Comparison of ENCODE assay signal across 17 cellular contexts in genomic region chr17:27496971-27497370, GRCh38. TPM values are rescaled to one million over a fixed set of nuclear protein-coding genes. Genes with fewer than 3 reads are reported as not detected.
DNase-seq lines count a peak whose midpoint lies in the region; ATAC-seq, FAIRE-seq and TF ChIP-seq lines count a peak whose summit lies in the region.
"Had no signal": no experiment of that assay in that cellular context is flagged by ENCODE, and none has a peak within 500 bp of the region (broad histone marks: within the 10 kb centered on the region; RNA-seq: fewer than 3 reads in every experiment).

No MANE protein-coding gene starts in this region.

- intact Hi-C loops in HepG2 (cut with micrococcal nuclease; ENCODE audit: unreplicated experiment) (no loop called here), right lobe of liver (cut with DNase I) (loop anchor here in 1 of 2 donors (10.0 kb wide), 1 partner anchor 262 kb away; no protein-coding TSS in a partner anchor), PC-3 (cut with micrococcal nuclease) (no loop called here)

- 0 out of 5 replicates have a peak, but pooled peaks cover 0 to 2% of the 10 kb centered on the region in 2 experiments for H3K36me3 ChIP-seq in HepG2 (replicated peaks in 1 of 2; ENCODE audit: control insufficient read depth in 1 of 2, insufficient read depth in 2 of 2, low read length in 2 of 2)
- no peaks in the 10 kb centered on the region for H3K36me3 ChIP-seq in right lobe of liver
- H3K36me3 ChIP-seq in endocrine pancreas (ENCODE audit: control insufficient read depth, insufficient read depth, low read length): no peaks in the 10 kb centered on the region
- no peaks in the 10 kb centered on the region for H3K36me3 ChIP-seq in mucosa of stomach (ENCODE audit: control insufficient read depth, insufficient read depth, low read length)
- no peaks in the 10 kb centered on the region for H3K36me3 ChIP-seq in PC-3 (ENCODE audit: low read depth, low read length)

- in situ Hi-C loops in HepG2 (cut with HindIII; ENCODE audit: extremely low pct_ligation_motif_present, low pct_unique_long_range_greater_than_20kb): loop anchor here (5.0 to 25.0 kb wide), 2 partner anchors 60 to 390 kb away; partner anchors contain the start of gene LYRM9

- H3K4me3 ChIP-seq in HepG2 (replicated peaks in 1 of 3; ENCODE audit: insufficient read depth in 1 of 3, low read depth in 2 of 3, low read length in 3 of 3) (peak overlapping the region; percentile 44 to 69 (median 53)), right lobe of liver (no peak overlapping the region), endocrine pancreas (ENCODE audit: control insufficient read depth, insufficient read depth, low read length) (peak overlapping the region; percentile 58), mucosa of stomach (ENCODE audit: low read length) (no peak overlapping the region), PC-3 (ENCODE audit: low read length) (no peak overlapping the region)

- WGBS in HepG2 (ENCODE audit: low lambda C conversion rate): 24% methylated on average over 9 of the region's 9 CpGs
- 52% methylated on average over 8 of the region's 9 CpGs for WGBS in right lobe of liver (ENCODE audit: insufficient coverage, low coverage, low lambda C conversion rate, missing lambda C conversion rate)

- H3K4me1 ChIP-seq in HepG2 (ENCODE audit: insufficient read depth, low read length): peaks cover 55% of the 10 kb centered on the region
- H3K4me1 ChIP-seq in right lobe of liver: peaks cover 0 to 33% (median 17%) of the 10 kb centered on the region in 4 donors
- peaks cover 8% of the 10 kb centered on the region for H3K4me1 ChIP-seq in endocrine pancreas (ENCODE audit: control insufficient read depth, insufficient read depth, low read length)
- H3K4me1 ChIP-seq in mucosa of stomach (ENCODE audit: control insufficient read depth, insufficient read depth, low read length): peaks cover 40% of the 10 kb centered on the region
- H3K4me1 ChIP-seq in PC-3 (ENCODE audit: insufficient read depth, low read length): peaks cover 18% of the 10 kb centered on the region

- FAIRE-seq in HepG2 (lab: Jason Lieb, UNC): no peak

- H3K9ac ChIP-seq in HepG2 (ENCODE audit: insufficient read depth, low read depth, low read length) (peak overlapping the region; percentile 52; the same call in 1 of the 2 replicates), endocrine pancreas (ENCODE audit: control insufficient read depth, insufficient read depth, low read length) (peak overlapping the region; percentile 16), mucosa of stomach (ENCODE audit: low read length) (peak overlapping the region; percentile 20), PC-3 (ENCODE audit: low read length) (no peak overlapping the region)

- TF ChIP-seq EP300 in HepG2 (IDR thresholded peaks at IDR 0.05; ENCODE audit: low read depth in 2 of 2, low read length in 2 of 2) (no peak), HepG2 (CRISPR knock-in tag; IDR thresholded peaks at IDR 0.05; ENCODE audit: borderline replicate concordance) (no peak)

- H4K20me1 ChIP-seq in HepG2 (ENCODE audit: insufficient read depth, low read length) (no peaks in the 10 kb centered on the region), PC-3 (ENCODE audit: low read length) (no peaks in the 10 kb centered on the region)

- no peak for DNase-seq in HepG2 (ENCODE audit: low spot score)
- DNase-seq in right lobe of liver: no peak
- DNase-seq in hippocampal formation (lab: John Stamatoyannopoulos, UW): no peak
- DNase-seq in activated CD4-positive, alpha-beta T cell treated with anti-CD3 and anti-CD28 coated beads, Interleukin-2, amount 50 U/mL, for 1 hour: no peak
- DNase-seq in PC-3: no peak
- DNase-seq: central memory CD4-positive, alpha-beta T cell; DMS79; effector memory CD4-positive, alpha-beta T cell; foreskin fibroblast; MM.1S; NCI-H1694 treated with DMSO at 0.1 percent for 48 hours; NCI-H446; T-helper 2 cell had no signal

- ATAC-seq in HepG2: no peak
- ATAC-seq in right lobe of liver: no peak
- no peak for ATAC-seq in PC-3
- no peak for ATAC-seq in GM19452 (IDR thresholded peaks at IDR 0.05; ENCODE audit: unreplicated experiment)

- H2AFZ ChIP-seq in HepG2 (ENCODE audit: low read length) (no peak overlapping the region), PC-3 (ENCODE audit: low read length) (no peak overlapping the region)

- H3K9me3 ChIP-seq in HepG2 (ENCODE audit: low read length) (peaks cover 6% of the 10 kb centered on the region; the same call in 1 of the 2 replicates), right lobe of liver (no peaks in the 10 kb centered on the region), endocrine pancreas (ENCODE audit: control insufficient read depth, low read length) (no peaks in the 10 kb centered on the region), mucosa of stomach (ENCODE audit: control insufficient read depth, low read length) (no peaks in the 10 kb centered on the region), PC-3 (ENCODE audit: low read length) (no peaks in the 10 kb centered on the region)

- H3K9me2 ChIP-seq in PC-3 (replicated peaks; ENCODE audit: low read length): no peaks in the 10 kb centered on the region

- POLR2A ChIA-PET in HepG2 (lab: Yijun Ruan, JAX): interaction anchor here (1.1 to 4.1 kb wide), 9 partner anchors 21 to 203 kb away, joined by 3 to 33 read pairs (median 6); partner anchors contain the start of gene WSB1
- POLR2A ChIA-PET in PC-3 (lab: Charles Lee; ENCODE audit: unreplicated experiment): no interaction called here

- H3K79me2 ChIP-seq in HepG2 (ENCODE audit: insufficient read depth, low read length): peaks cover 53% of the 10 kb centered on the region
- H3K79me2 ChIP-seq in PC-3 (ENCODE audit: low read length): no peaks in the 10 kb centered on the region

- TF ChIP-seq POLR2A in HepG2 (IDR thresholded peaks at IDR 0.05; ENCODE audit: insufficient read depth in 1 of 2, low read depth in 2 of 2, low read length in 2 of 2): no peak
- no peak for TF ChIP-seq POLR2A in right lobe of liver (IDR thresholded peaks at IDR 0.05)

- no peaks in the 10 kb centered on the region for H3F3A ChIP-seq in PC-3 (ENCODE audit: low read length, unreplicated experiment)

- TF ChIP-seq RAD21 in HepG2 (CRISPR knock-in tag; IDR thresholded peaks at IDR 0.05): no peak

- H3K27ac ChIP-seq in HepG2 (ENCODE audit: extremely low read length, insufficient read depth, low read length) (peak overlapping the region; percentile 73), right lobe of liver (no peak overlapping the region), PC-3 (ENCODE audit: low read length) (no peak overlapping the region)
- H3K27ac ChIP-seq: C4-2B had no signal

- no peaks in the 10 kb centered on the region for H3K27me3 ChIP-seq in HepG2 (ENCODE audit: control insufficient read depth in 1 of 2, insufficient read depth in 2 of 2, low read length in 2 of 2)
- H3K27me3 ChIP-seq in right lobe of liver: no peaks in the 10 kb centered on the region
- no peaks in the 10 kb centered on the region for H3K27me3 ChIP-seq in endocrine pancreas (ENCODE audit: control insufficient read depth, insufficient read depth, low read length)
- H3K27me3 ChIP-seq in mucosa of stomach (ENCODE audit: control insufficient read depth, insufficient read depth, low read length): no peaks in the 10 kb centered on the region
- H3K27me3 ChIP-seq in PC-3 (ENCODE audit: low read length): no peaks in the 10 kb centered on the region

- CTCF ChIA-PET in HepG2 (lab: Yijun Ruan, JAX; ENCODE audit: low intra/inter-chr PET ratio, low total read pairs) (interaction anchor here (1.3 kb wide), 1 partner anchor 105 kb away, joined by 3 read pairs; no protein-coding TSS in a partner anchor), PC-3 (lab: Charles Lee) (no interaction called here)

- TF ChIP-seq CTCF in HepG2 (CRISPR knock-in tag; IDR thresholded peaks at IDR 0.05): no peak
- no peak for TF ChIP-seq CTCF in right lobe of liver (IDR thresholded peaks at IDR 0.05)
- no peak for TF ChIP-seq CTCF in PC-3 (conservative IDR thresholded peaks at IDR 0.05; ENCODE audit: low read depth, low read length)

- peak overlapping the region; percentile 94 for H3K4me2 ChIP-seq in HepG2 (ENCODE audit: low read depth, low read length)
- H3K4me2 ChIP-seq in PC-3 (ENCODE audit: low read length): no peak overlapping the region

- BruUV-seq in HepG2 (replicated peaks; lab: Mats Ljungman, UMichigan) (no TSS peak), PC-3 (replicated peaks; lab: Mats Ljungman, UMichigan) (no TSS peak)

TF ChIP-seq in HepG2, 621 proteins besides CTCF, POLR2A, EP300 and RAD21:
- no peak for TF ChIP-seq KDM1A (CRISPR knock-in tag; IDR thresholded peaks at IDR 0.05)
- no peak for TF ChIP-seq HDAC2 (CRISPR knock-in tag; IDR thresholded peaks at IDR 0.05)
- no peak for TF ChIP-seq ZNF432 (CRISPR knock-in tag; IDR thresholded peaks at IDR 0.05; ENCODE audit: borderline replicate concordance)
- TF ChIP-seq TOPORS (CRISPR knock-in tag; IDR thresholded peaks at IDR 0.05): no peak
- peak; percentile 3; the same call in 1 of the 2 replicates for TF ChIP-seq KMT2A (CRISPR knock-in tag; IDR thresholded peaks at IDR 0.05)
- no peak for TF ChIP-seq PHF5A (CRISPR knock-in tag; IDR thresholded peaks at IDR 0.05; ENCODE audit: low read depth, unreplicated experiment)
TF ChIP-seq in HepG2: peak in this region for 1.

RNA-seq across cellular contexts. Expression of gene KSR1, which starts 40.7 kb away (rescaled TPM):
- total RNA-seq in HepG2 (2016; rRNA removed; fragmentation: Illumina TruSeq; extraction: Trizol) (8.0 and 10.1 TPM in 2 replicates), right lobe of liver (10 to 100 TPM in 1 of 6 experiments, 1 to 10 TPM in 5; 5.9 to 12.9 (median 8.7) TPM), PC-3 (2014; rRNA removed) (1.0 and 5.8 TPM in 2 replicates)
- 3.3 and 3.6 TPM in 2 replicates for total RNA-seq in HepG2 (2016; cell fraction: cytosol; rRNA removed; fragmentation: Illumina TruSeq; extraction: Trizol; ENCODE audit: low read depth)
- total RNA-seq in HepG2 (2016; cell fraction: insoluble cytoplasmic fraction; rRNA removed; fragmentation: Illumina TruSeq; extraction: Trizol): 8.0 and 9.5 TPM in 2 replicates
- total RNA-seq in HepG2 (2016; cell fraction: membrane; rRNA removed; fragmentation: Illumina TruSeq; extraction: Trizol): 5.3 and 6.0 TPM in 2 replicates
- 13.1 and 20.3 TPM in 2 replicates for total RNA-seq in HepG2 (2016; cell fraction: nucleus; rRNA removed; fragmentation: Illumina TruSeq; extraction: Trizol)
- polyA plus RNA-seq in HepG2 (2011; rRNA removed): 15.0 and 16.6 TPM in 2 replicates
- polyA plus RNA-seq in HepG2 (2011; cell fraction: cytosol; rRNA removed): 6.9 and 7.3 TPM in 2 replicates
- polyA plus RNA-seq in HepG2 (2011; cell fraction: nucleus; rRNA removed): 65.2 and 85.5 TPM in 2 replicates
- polyA plus RNA-seq in HepG2 (2012): 15.5 and 20.2 TPM in 2 replicates
- polyA plus RNA-seq in HepG2 (2016; cell fraction: cytosol; fragmentation: Illumina TruSeq; extraction: Trizol; ENCODE audit: low read depth): 0.62 and 0.76 TPM in 2 replicates
- 7.7 and 8.1 TPM in 2 replicates for polyA plus RNA-seq in HepG2 (2016; cell fraction: insoluble cytoplasmic fraction; fragmentation: Illumina TruSeq; extraction: Trizol; ENCODE audit: low read depth)
- 2.2 and 2.3 TPM in 2 replicates for polyA plus RNA-seq in HepG2 (2016; cell fraction: membrane; fragmentation: Illumina TruSeq; extraction: Trizol; ENCODE audit: low read depth)
- 38.3 and 43.6 TPM in 2 replicates for polyA plus RNA-seq in HepG2 (2016; cell fraction: nucleus; fragmentation: Illumina TruSeq; extraction: Trizol; ENCODE audit: insufficient read depth, low read depth)
- polyA minus RNA-seq in HepG2 (2011; rRNA and poly(A)+ RNA removed; ENCODE audit: low replicate concordance): 15.9 and 24.1 TPM in 2 replicates
- 5.5 and 6.0 TPM in 2 replicates for polyA minus RNA-seq in HepG2 (2011; cell fraction: cytosol; rRNA and poly(A)+ RNA removed)
- polyA minus RNA-seq in HepG2 (2011; cell fraction: nucleus; rRNA and poly(A)+ RNA removed): 28.0 and 32.8 TPM in 2 replicates

Comparison
In these comparisons a context has a peak if more than half of its experiments do, and no peak if none do; other contexts are left out.
1. H3K4me3 ChIP-seq: peak in HepG2 (3 of 3) and endocrine pancreas (single experiment); none in right lobe of liver (0 of 3), mucosa of stomach (single experiment) and PC-3 (single experiment).